18 cellular contexts compared by ENCODE assay signal in genomic region chr20:16095241-16095640, GRCh38.
DNase-seq lines count a peak whose midpoint lies in the region; ATAC-seq, FAIRE-seq and TF ChIP-seq lines count a peak whose summit lies in the region.
"Had no signal": no experiment of that assay in that cellular context is flagged by ENCODE, and none has a peak within 500 bp of the region (broad histone marks: within the 10 kb centered on the region; RNA-seq: fewer than 3 reads in every experiment).

No MANE protein-coding gene starts in this region.

- in situ Hi-C loops in GM13977 (cut with MboI; ENCODE audit: low pct_unique_long_range_greater_than_20kb, low sequenced_read_pairs, unreplicated experiment): no loop called here

- no peaks in the 10 kb centered on the region for H3K79me2 ChIP-seq in Karpas-422 (ENCODE audit: low read length)

- peak overlapping the region; percentile 17; the same call in 1 of the 2 replicates for H3K9ac ChIP-seq in Karpas-422 (ENCODE audit: low read length)

- peak; percentile 39 for DNase-seq in Right ventricle myocardium superior
- DNase-seq in heart left ventricle: no peak
- DNase-seq in Karpas-422: peak; percentile 74
- no peak for DNase-seq in bronchial epithelial cell (ENCODE audit: low read depth)
- no peak for DNase-seq in sciatic nerve (ENCODE audit: low spot score)
- DNase-seq in posterior cingulate gyrus: no peak
- DNase-seq in GM13977 (ENCODE audit: low spot score): no peak
- DNase-seq: CD4-positive, alpha-beta T cell; H7; HFFc6 had no signal

- H4K20me1 ChIP-seq in Karpas-422 (ENCODE audit: insufficient read depth, low read depth, low read length): no peaks in the 10 kb centered on the region

- no peaks in the 10 kb centered on the region for H3K36me3 ChIP-seq in heart left ventricle
- H3K36me3 ChIP-seq in Karpas-422 (ENCODE audit: insufficient read depth, low read length): no peaks in the 10 kb centered on the region
- H3K36me3 ChIP-seq in bronchial epithelial cell (ENCODE audit: control insufficient read depth, insufficient read depth, low read length): no peaks in the 10 kb centered on the region

- H3K4me2 ChIP-seq in Karpas-422 (ENCODE audit: low read depth, low read length, poor library complexity, severe bottlenecking): peak overlapping the region; percentile 44
- H3K4me2 ChIP-seq: GM23338 had no signal

- WGBS in heart left ventricle, 4 donors: 12 to 58% (median 34%) methylated on average over 2 of the region's 2 CpGs

- ATAC-seq in Right ventricle myocardium superior (ENCODE audit: poor library complexity) (no peak), heart left ventricle (no peak), sciatic nerve (peak; percentile 63)
- ATAC-seq in activated CD4-positive, CD25-positive, alpha-beta regulatory T cell treated with anti-CD3 and anti-CD28 coated beads, Interleukin-2, amount 50 U/mL, for 24 hours: no peak
- ATAC-seq: GM23338, HCT116 had no signal

- no peaks in the 10 kb centered on the region for H3K9me2 ChIP-seq in Karpas-422 (replicated peaks; ENCODE audit: insufficient read depth, low read length)

- H3K27ac ChIP-seq in heart left ventricle: no peak overlapping the region
- peak overlapping the region; percentile 71 for H3K27ac ChIP-seq in Karpas-422 (ENCODE audit: low read length)
- H3K27ac ChIP-seq: C4-2B, HL-60 had no signal

- TF ChIP-seq CTCF in heart left ventricle (IDR thresholded peaks at IDR 0.05) (no peak), bronchial epithelial cell (IDR thresholded peaks at IDR 0.05; ENCODE audit: insufficient read depth, low read length, severe bottlenecking) (no peak), GM13977 (IDR thresholded peaks at IDR 0.05; ENCODE audit: extremely low read depth, insufficient read depth, missing control alignments) (no peak)

- H3K9me3 ChIP-seq in heart left ventricle (peaks cover 0 to 11% (median 5%) of the 10 kb centered on the region in 12 donors), Karpas-422 (ENCODE audit: low read length) (no peaks in the 10 kb centered on the region)

- no peak overlapping the region for H3K4me3 ChIP-seq in heart left ventricle
- H3K4me3 ChIP-seq in Karpas-422 (ENCODE audit: low read length): peak overlapping the region; percentile 1; the same call in 1 of the 2 replicates
- H3K4me3 ChIP-seq in bronchial epithelial cell (ENCODE audit: low read depth, low read length): no peak overlapping the region
- H3K4me3 ChIP-seq: GM23338 had no signal

- H2AFZ ChIP-seq in Karpas-422 (ENCODE audit: low read length): peak overlapping the region; percentile 40; the same call in 1 of the 2 replicates
- H2AFZ ChIP-seq: GM23338 had no signal

- intact Hi-C loops in Right ventricle myocardium superior (cut with DNase I): no loop called here
- intact Hi-C loops in heart left ventricle (cut with DNase I): no loop called here
- intact Hi-C loops in sciatic nerve (cut with DNase I): no loop called here
- intact Hi-C loops in posterior cingulate gyrus (cut with DNase I): no loop called here

- no peak for TF ChIP-seq POLR2A in heart left ventricle (IDR thresholded peaks at IDR 0.05)

- H3K27me3 ChIP-seq in heart left ventricle (no peaks in the 10 kb centered on the region), Karpas-422 (ENCODE audit: low read length) (no peaks in the 10 kb centered on the region), bronchial epithelial cell (ENCODE audit: control insufficient read depth, insufficient read depth, low read length) (no peaks in the 10 kb centered on the region)

- FAIRE-seq in bronchial epithelial cell (lab: Jason Lieb, UNC): peak; percentile 77
- FAIRE-seq: G401.6, GM12891, GM18507 had no signal

- H3K4me1 ChIP-seq in heart left ventricle (no peaks in the 10 kb centered on the region), Karpas-422 (ENCODE audit: low read length) (peaks cover 42% of the 10 kb centered on the region)

Comparison
In these comparisons a context has a peak if more than half of its experiments do, and no peak if none do; other contexts are left out.
1. DNase-seq: peak in Right ventricle myocardium superior (single experiment) and Karpas-422 (single experiment); none in heart left ventricle (0 of 5), bronchial epithelial cell (single experiment), sciatic nerve (single experiment), posterior cingulate gyrus (0 of 10) and GM13977 (single experiment).